In the genomic region with DNA sequence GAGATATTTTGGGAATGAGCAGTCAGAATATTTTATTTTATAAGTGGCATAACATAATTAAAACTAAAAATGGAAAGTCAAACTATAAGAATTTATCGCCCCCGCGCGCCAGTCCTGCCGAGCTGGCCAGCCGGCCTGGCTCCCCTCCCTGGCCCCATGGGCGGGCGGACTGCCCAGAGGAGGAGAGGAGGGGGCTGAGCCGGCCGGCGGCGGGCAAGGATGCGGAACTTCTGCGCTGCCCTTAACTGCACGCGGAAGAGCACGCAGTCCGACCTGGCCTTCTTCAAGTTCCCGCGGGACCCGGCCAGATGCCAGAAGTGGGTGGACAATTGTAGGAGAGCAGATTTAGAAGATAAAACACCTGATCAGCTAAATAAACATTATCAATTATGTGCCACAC, we compare ENCODE assay signal across 22 cellular contexts.
"Had no signal": no experiment of that assay in that cellular context is flagged by ENCODE, and none has a peak within 500 bp of the region (broad histone marks: within the 10 kb centered on the region; RNA-seq: fewer than 3 reads in every experiment).

No MANE protein-coding gene starts in this region.

- DNase-seq: activated B cell treated with CpG ODN at 0.5 μM for 24 hours; activated CD4-positive, alpha-beta memory T cell treated with anti-CD3 and anti-CD28 coated beads for 36 hours; activated CD4-positive, alpha-beta T cell treated with anti-CD3 and anti-CD28 coated beads for 1 hour; activated CD4-positive, alpha-beta T cell treated with anti-CD3 and anti-CD28 coated beads, Interleukin-2, amount 10 ng/mL, durations not matched to agents 24 days and 14 days; activated CD8-positive, alpha-beta memory T cell treated with anti-CD3 and anti-CD28 coated beads for 24 hours; activated effector memory CD4-positive, alpha-beta T cell treated with anti-CD3 and anti-CD28 coated beads, Interleukin-2, amount 50 U/mL, for 16 hours; activated naive CD4-positive, alpha-beta T cell treated with Interleukin-2 at 50 U/mL for 16 hours; activated naive CD8-positive, alpha-beta T cell treated with anti-CD3 and anti-CD28 coated beads, Interleukin-2, amount 50 U/mL, for 24 hours; activated T-cell treated with anti-CD3 and anti-CD28 coated beads, Interleukin-2, amount 50 U/mL, for 4 hours; KG1; NCI-H1092; NCI-H1436; NCI-H1694 treated with DMSO at 0.1 percent for 48 hours; NCI-H2029 treated with DMSO at 0.1 percent for 48 hours; NCI-H345; NCI-H510A; NCI-H526 treated with DMSO at 0.1 percent for 48 hours; T-cell; T-helper 2 cell; T1000 had no signal

- H3K4me3 ChIP-seq: SK-N-MC had no signal

- H3K27ac ChIP-seq: SK-N-MC had no signal

- ATAC-seq: activated naive CD4-positive, alpha-beta T cell treated with anti-CD3 and anti-CD28 coated beads, Interleukin-2, amount 50 U/mL, for 72 hours; activated naive CD8-positive, alpha-beta T cell treated with anti-CD3 and anti-CD28 coated beads, Interleukin-2, amount 50 U/mL, for 24 hours; activated T-cell treated with anti-CD3 and anti-CD28 coated beads, Interleukin-2, amount 50 U/mL, for 4 hours; T-cell had no signal
